ENCODE assay signal across 12 cellular contexts in genomic region chr4:92304073-92304472, GRCh38. TPM values are rescaled to one million over a fixed set of nuclear protein-coding genes. Genes with fewer than 3 reads are reported as not detected.
DNase-seq lines count a peak whose midpoint lies in the region; FAIRE-seq and TF ChIP-seq lines count a peak whose summit lies in the region.
"Had no signal": no experiment of that assay in that cellular context is flagged by ENCODE, and none has a peak within 500 bp of the region (broad histone marks: within the 10 kb centered on the region; RNA-seq: fewer than 3 reads in every experiment).

No MANE protein-coding gene starts in this region.

- TF ChIP-seq CTCF in MM.1S (IDR thresholded peaks at IDR 0.05; ENCODE audit: low read length) (no peak), H1 (IDR thresholded peaks at IDR 0.05; ENCODE audit: control extremely low read depth in 1 of 3, insufficient read depth in 1 of 3, low read depth in 1 of 3, low read length in 3 of 3) (no peak), mesothelial cell of epicardium (IDR thresholded peaks at IDR 0.05; ENCODE audit: unreplicated experiment) (no peak), tibial nerve (IDR thresholded peaks at IDR 0.05) (no peak), Caco-2 (IDR thresholded peaks at IDR 0.05; ENCODE audit: insufficient read depth in 1 of 2, low read depth in 1 of 2, low read length in 1 of 2, severe bottlenecking in 1 of 2, unreplicated experiment in 1 of 2) (no peak)

- H3K56ac ChIP-seq in H1 (replicated peaks; ENCODE audit: insufficient read length, low read depth, low read length): no peak overlapping the region

- H3K23me2 ChIP-seq in H1 (ENCODE audit: low read depth, low read length): peaks cover 14% of the 10 kb centered on the region

- POLR2A ChIA-PET in H1 (lab: Charles Lee; ENCODE audit: partially characterized antibody): interaction anchor here (0.6 to 4.8 kb wide), 22 partner anchors 12 to 1045 kb away, joined by 3 to 36 read pairs (median 5); no protein-coding TSS in a partner anchor
- POLR2A ChIA-PET in Caco-2 (lab: Charles Lee): no interaction called here

- CTCF ChIA-PET in H1 (lab: Charles Lee; ENCODE audit: partially characterized antibody): interaction anchor here (1.0 to 2.9 kb wide), 5 partner anchors 9 to 91 kb away, joined by 3 to 8 read pairs (median 4); no protein-coding TSS in a partner anchor
- CTCF ChIA-PET in Caco-2 (lab: Charles Lee): no interaction called here

- H2AFZ ChIP-seq in MM.1S (ENCODE audit: low read length) (peak overlapping the region; percentile 72), H1 (ENCODE audit: low read length) (no peak overlapping the region)

- H3K79me2 ChIP-seq in MM.1S (ENCODE audit: low read length) (no peaks in the 10 kb centered on the region), H1 (ENCODE audit: control insufficient read depth in 1 of 2, insufficient read depth in 2 of 2, low read length in 2 of 2) (peaks cover 0 to 44% of the 10 kb centered on the region in 2 experiments; a peak in 2 of 4 replicates)

- H3K23ac ChIP-seq in H1 (ENCODE audit: insufficient read length): no peak overlapping the region

- no peaks in the 10 kb centered on the region for H3K36me3 Mint-ChIP-seq in mesothelial cell of epicardium
- no peaks in the 10 kb centered on the region for H3K36me3 Mint-ChIP-seq in Caco-2 (ENCODE audit: insufficient read depth, unreplicated experiment)

- H3K4me2 ChIP-seq in MM.1S (ENCODE audit: low read depth, low read length) (peak overlapping the region; percentile 90), H1 (ENCODE audit: insufficient read depth in 1 of 2, low read depth in 2 of 2, low read length in 2 of 2) (peak overlapping the region; percentile 97 to 98)

- H2AK5ac ChIP-seq in H1 (ENCODE audit: low read depth, low read length): no peak overlapping the region

- FAIRE-seq in H1 (lab: Jason Lieb, UNC): no peak
- FAIRE-seq: G401.6, RCC 7860 had no signal

- TF ChIP-seq EP300 in H1 (IDR thresholded peaks at IDR 0.05; ENCODE audit: borderline replicate concordance in 1 of 2, low read depth in 2 of 2, low read length in 2 of 2): no peak
- TF ChIP-seq EP300 in tibial nerve (IDR thresholded peaks at IDR 0.05): no peak

- H3K36me3 ChIP-seq in MM.1S (replicated peaks; ENCODE audit: insufficient read depth, low read length): no peaks in the 10 kb centered on the region
- H3K36me3 ChIP-seq in H1 (ENCODE audit: control insufficient read depth in 2 of 4, insufficient read depth in 4 of 4, low read length in 3 of 4): no peaks in the 10 kb centered on the region
- no peaks in the 10 kb centered on the region for H3K36me3 ChIP-seq in tibial nerve
- no peaks in the 10 kb centered on the region for H3K36me3 ChIP-seq in Caco-2 (ENCODE audit: control insufficient read depth, insufficient read depth, low read length)
- H3K36me3 ChIP-seq: adrenal gland, prostate gland had no signal

- no peaks in the 10 kb centered on the region for H3K9me3 Mint-ChIP-seq in mesothelial cell of epicardium
- no peaks in the 10 kb centered on the region for H3K9me3 Mint-ChIP-seq in Caco-2 (ENCODE audit: unreplicated experiment)

- H3K4me1 Mint-ChIP-seq in mesothelial cell of epicardium (peaks cover 28% of the 10 kb centered on the region), Caco-2 (ENCODE audit: low read depth, unreplicated experiment) (no peaks in the 10 kb centered on the region)

- no peaks in the 10 kb centered on the region for H3K9me2 ChIP-seq in MM.1S (replicated peaks; ENCODE audit: insufficient read depth, low read length)

- no peak overlapping the region for H2BK20ac ChIP-seq in H1 (ENCODE audit: low read length)

- H3K27ac ChIP-seq in MM.1S (ENCODE audit: low read length): no peak overlapping the region
- H3K27ac ChIP-seq in H1 (ENCODE audit: low read depth, low read length): no peak overlapping the region
- peak overlapping the region in 1 of 4 donors; percentile 32 for H3K27ac ChIP-seq in tibial nerve
- H3K27ac ChIP-seq: prostate gland had no signal

- no peak overlapping the region for H4K91ac ChIP-seq in H1 (replicated peaks; ENCODE audit: insufficient read length, low read length)

- no peak overlapping the region for H2BK120ac ChIP-seq in H1 (replicated peaks; ENCODE audit: low read depth, low read length)

- H2BK12ac ChIP-seq in H1 (ENCODE audit: low read depth, low read length): no peak overlapping the region

- DNase-seq in MM.1S: no peak
- no peak for DNase-seq in H1 (ENCODE audit: low read depth in 1 of 2, low spot score in 2 of 2)
- DNase-seq in mesothelial cell of epicardium (ENCODE audit: low spot score in 2 of 2, unreplicated experiment in 2 of 2): no peak
- no peak for DNase-seq in tibial nerve (ENCODE audit: low spot score in 2 of 2)
- DNase-seq in Caco-2: no peak
- no peak for DNase-seq in NOMO-1 treated with dmso at 0.1 percent for 144 hours (lab: John Stamatoyannopoulos, UW; ENCODE audit: unreplicated experiment)
- no peak for DNase-seq in DMS53 (lab: John Stamatoyannopoulos, UW)

- no peak for TF ChIP-seq POLR2A in H1 (IDR thresholded peaks at IDR 0.05; ENCODE audit: control extremely low read depth in 1 of 2, low read depth in 2 of 2, low read length in 2 of 2)
- TF ChIP-seq POLR2A in tibial nerve (IDR thresholded peaks at IDR 0.05): no peak

- H3K14ac ChIP-seq in H1 (ENCODE audit: insufficient read length): no peak overlapping the region

- peak overlapping the region; percentile 71 for H3K4me3 Mint-ChIP-seq in mesothelial cell of epicardium
- H3K4me3 Mint-ChIP-seq in Caco-2 (ENCODE audit: unreplicated experiment): no peak overlapping the region

- no peak overlapping the region for H4K5ac ChIP-seq in H1 (ENCODE audit: insufficient read length, low read depth, low read length)

- H3K9ac ChIP-seq in MM.1S (ENCODE audit: low read length): no peak overlapping the region
- peak overlapping the region in 2 of 4 experiments; percentile 35 to 52; a peak in 2 of 7 replicates for H3K9ac ChIP-seq in H1 (replicated peaks in 1 of 4; ENCODE audit: extremely low read depth in 1 of 4, low read depth in 3 of 4, low read length in 3 of 4)

- BruUV-seq in Caco-2 (replicated peaks; lab: Mats Ljungman, UMichigan): no TSS peak

- no peak overlapping the region for H2BK5ac ChIP-seq in H1 (ENCODE audit: low read depth, low read length)

- no peak overlapping the region for H3K27ac Mint-ChIP-seq in mesothelial cell of epicardium
- H3K27ac Mint-ChIP-seq in Caco-2 (ENCODE audit: unreplicated experiment): no peak overlapping the region

- no peak overlapping the region for H3K4ac ChIP-seq in H1 (replicated peaks; ENCODE audit: insufficient read length, low read depth, low read length)

- H4K8ac ChIP-seq in H1 (ENCODE audit: extremely low read depth, insufficient read depth, low read length): no peak overlapping the region

- intact Hi-C loops in Caco-2 (cut with micrococcal nuclease; ENCODE audit: unreplicated experiment): no loop called here

- no peak overlapping the region for H3K18ac ChIP-seq in H1 (ENCODE audit: extremely low read depth, low read length)

- no peak for TF ChIP-seq RAD21 in H1 (IDR thresholded peaks at IDR 0.05 in 1 of 2, conservative IDR thresholded peaks at IDR 0.05 in 1 of 2; ENCODE audit: low read depth in 2 of 2, low read length in 2 of 2)

- H4K20me1 ChIP-seq in MM.1S (ENCODE audit: insufficient read depth, low read length) (no peaks in the 10 kb centered on the region), H1 (replicated peaks in 1 of 2; ENCODE audit: control insufficient read depth in 1 of 2, insufficient read depth in 2 of 2, low read length in 2 of 2) (no peaks in the 10 kb centered on the region)

- H2BK15ac ChIP-seq in H1 (ENCODE audit: low read length): no peak overlapping the region

- H3K4me1 ChIP-seq in MM.1S (ENCODE audit: low read length) (no peaks in the 10 kb centered on the region), H1 (replicated peaks in 1 of 4; ENCODE audit: control insufficient read depth in 3 of 4, insufficient read depth in 4 of 4, low read length in 3 of 4) (peaks cover 0 to 5% (median 4%) of the 10 kb centered on the region in 4 experiments; a peak in 5 of 7 replicates), tibial nerve (peaks cover 0 to 36% (median 0%) of the 10 kb centered on the region in 4 donors), Caco-2 (no peaks in the 10 kb centered on the region)
- H3K4me1 ChIP-seq: prostate gland had no signal

- no peaks in the 10 kb centered on the region for H3K9me3 ChIP-seq in MM.1S (replicated peaks; ENCODE audit: insufficient read depth, low read length)
- no peaks in the 10 kb centered on the region for H3K9me3 ChIP-seq in H1 (ENCODE audit: insufficient read depth in 2 of 2, low read depth in 1 of 2, low read length in 1 of 2)
- H3K9me3 ChIP-seq in tibial nerve: no peaks in the 10 kb centered on the region
- H3K9me3 ChIP-seq in Caco-2: no peaks in the 10 kb centered on the region
- H3K9me3 ChIP-seq: adrenal gland, prostate gland had no signal

- no peaks in the 10 kb centered on the region for H3F3A ChIP-seq in MM.1S (ENCODE audit: insufficient read depth, low read length)

- no peaks in the 10 kb centered on the region for H3K79me1 ChIP-seq in H1 (ENCODE audit: low read depth, low read length)

- 1% methylated on average over 16 of the region's 19 CpGs; no CpG with 5 or more reads in 1 of the 2 experiments for WGBS in H1 (ENCODE audit: extremely low coverage in 1 of 2, insufficient coverage in 1 of 2, insufficient read length in 1 of 2, insufficient replicate concordance in 2 of 2, low coverage in 1 of 2, low lambda C conversion rate in 2 of 2, missing lambda C conversion rate in 1 of 2), 2 experiments
- 0 to 2% methylated on average over 19 of the region's 19 CpGs for WGBS in tibial nerve, 2 donors

- no peaks in the 10 kb centered on the region for H3K27me3 ChIP-seq in MM.1S (replicated peaks; ENCODE audit: insufficient read depth, low read length)
- H3K27me3 ChIP-seq in H1 (replicated peaks in 1 of 4; ENCODE audit: control insufficient read depth in 3 of 4, extremely low read depth in 1 of 4, insufficient read depth in 3 of 4, low read length in 3 of 4): no peaks in the 10 kb centered on the region
- H3K27me3 ChIP-seq in tibial nerve: peaks cover 0 to 39% of the 10 kb centered on the region in 2 donors
- H3K27me3 ChIP-seq in Caco-2 (replicated peaks; ENCODE audit: control insufficient read depth, insufficient read depth, low read length): no peaks in the 10 kb centered on the region

- H3K4me3 ChIP-seq in MM.1S (ENCODE audit: low read length) (peak overlapping the region; percentile 61), H1 (ENCODE audit: extremely low read depth in 1 of 4, insufficient read depth in 2 of 4, low read depth in 3 of 4, low read length in 4 of 4) (peak overlapping the region; percentile 74 to 79 (median 78)), tibial nerve (peak overlapping the region; percentile 26 to 63 (median 45)), Caco-2 (ENCODE audit: low read depth, low read length) (no peak overlapping the region)
- H3K4me3 ChIP-seq: adrenal gland had no signal

- peaks cover 66% of the 10 kb centered on the region for H3K27me3 Mint-ChIP-seq in mesothelial cell of epicardium (ENCODE audit: low read depth)
- H3K27me3 Mint-ChIP-seq in Caco-2 (ENCODE audit: insufficient read depth, unreplicated experiment): peaks cover 2% of the 10 kb centered on the region

RNA-seq across cellular contexts. Expression of gene GRID2, which starts 0.3 kb away (rescaled TPM):
- total RNA-seq in H1 (2021; fragmentation: NEBNext Ultra II Directional; extraction: Animal tissue kit (Norgen Biotek cat#: 25700)): 71.7 and 81.9 TPM in 2 replicates
- polyA plus RNA-seq in H1 (2011; rRNA removed): 25.5 and 31.1 TPM in 2 replicates
- polyA plus RNA-seq in H1 (2011; cell fraction: cytosol; rRNA removed): 31.0 TPM
- polyA plus RNA-seq in H1 (2011; cell fraction: nucleus; rRNA removed): 84.4 TPM
- 42.2 to 78.3 TPM (median 55.7 TPM) in 4 replicates for polyA plus RNA-seq in H1 (2012, experiment 1 of 2)
- polyA plus RNA-seq in H1 (2012, experiment 2 of 2): 3.8 TPM
- polyA plus RNA-seq in H1 (2013, experiment 1 of 2): 45.2 TPM
- polyA plus RNA-seq in H1 (2013, experiment 2 of 2): 45.6 TPM
- polyA minus RNA-seq in H1 (2011; rRNA and poly(A)+ RNA removed): 309 and 326 TPM in 2 replicates
- 62.8 TPM for polyA minus RNA-seq in H1 (2011; cell fraction: cytosol; rRNA and poly(A)+ RNA removed)
- polyA minus RNA-seq in H1 (2011; cell fraction: nucleus; rRNA and poly(A)+ RNA removed): 592 TPM
- total RNA-seq in mesothelial cell of epicardium (3.1 to 3.6 TPM (median 3.2 TPM) in 3 replicates), tibial nerve (under 1 TPM in 1 of 4 donors, not detected in 3; 0.63 TPM), Caco-2 (2022) (not detected in 2 replicates)
- total RNA-seq: fibroblast of villous mesenchyme had no signal

Comparison
In these comparisons a context has a peak if more than half of its experiments do, and no peak if none do; other contexts are left out.
1. RNA of gene GRID2, which starts 0.3 kb away (total RNA-seq): 71.7 to 81.9 TPM in H1; 3.1 to 3.6 TPM in mesothelial cell of epicardium, 0.63 TPM in tibial nerve and not detected in Caco-2; every median in the first group is over 10 times any median in the second.